ENCODE assay signal across 25 cellular contexts in the genomic region with DNA sequence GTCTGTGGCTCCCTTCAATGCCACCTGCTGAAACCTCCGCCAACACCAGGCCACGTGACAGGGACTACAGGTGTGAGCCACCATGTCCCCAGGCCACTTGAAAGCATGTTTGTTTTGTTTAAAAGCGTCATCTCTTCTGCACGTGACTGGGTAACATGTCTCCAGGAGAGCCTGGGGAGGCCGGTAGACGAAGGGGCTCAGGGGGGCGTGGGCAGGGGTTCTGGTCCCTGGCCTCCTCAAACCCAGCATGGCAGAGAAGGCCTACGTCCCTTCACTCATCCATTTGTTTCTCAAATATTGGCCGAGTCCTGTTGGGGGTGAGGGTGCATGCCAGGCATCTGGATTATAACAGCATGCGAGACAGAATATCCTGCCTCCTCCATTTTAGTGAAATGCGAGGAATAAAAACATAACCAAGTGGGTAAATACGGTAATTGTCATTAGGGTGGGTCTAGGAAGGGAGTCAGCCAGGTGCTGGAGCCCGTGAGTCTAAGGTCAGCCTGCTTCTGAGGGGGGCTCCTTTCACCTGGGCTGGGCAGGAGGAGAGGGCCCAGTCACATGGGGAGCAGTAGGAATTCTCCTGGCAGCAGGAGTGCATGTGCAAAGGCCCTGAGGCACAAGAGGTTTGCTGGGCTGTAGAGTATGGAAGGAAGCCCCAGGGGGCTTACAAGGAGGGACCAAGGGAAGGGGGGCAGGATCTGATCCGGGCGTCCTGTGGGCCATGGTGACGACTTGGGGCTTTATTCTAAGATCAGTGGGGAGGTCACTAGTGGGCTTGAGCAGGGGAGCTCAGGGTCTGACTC. TPM values are rescaled to one million over a fixed set of nuclear protein-coding genes. Genes with fewer than 3 reads are reported as not detected.
A peak's percentile ranks its signal among the peaks of the same experiment; 100 is the strongest.
DNase-seq lines count a peak whose midpoint lies in the region; ATAC-seq and TF ChIP-seq lines count a peak whose summit lies in the region.
"Had no signal": no experiment of that assay in that cellular context is flagged by ENCODE, and none has a peak within 500 bp of the region (broad histone marks: within the 10 kb centered on the region; RNA-seq: fewer than 3 reads in every experiment).

No MANE protein-coding gene starts in this region.

- H3K27ac ChIP-seq in sigmoid colon, result peak overlapping the region in 1 of 4 donors; percentile 85
- H3K27ac ChIP-seq: C4-2B had no signal

- intact Hi-C loops in Right ventricle myocardium inferior (cut with DNase I), result no loop called here
- intact Hi-C loops in cardiac septum (cut with DNase I), result no loop called here
- intact Hi-C loops in sigmoid colon (cut with DNase I), result loop anchor here (5.0 kb wide), 1 partner anchor 63 kb away; no protein-coding TSS in a partner anchor

- no peak overlapping the region for H3K27ac Mint-ChIP-seq in WTC11
- H3K27ac Mint-ChIP-seq: type B pancreatic cell had no signal

- 70 to 82% methylated on average over 16 of the region's 16 CpGs for WGBS in sigmoid colon, 2 donors

- no peak overlapping the region for H3K4me3 Mint-ChIP-seq in WTC11
- H3K4me3 Mint-ChIP-seq: type B pancreatic cell had no signal

- H3K4me1 Mint-ChIP-seq in WTC11, result peaks cover 18% of the 10 kb centered on the region

- no peak for ATAC-seq in Right ventricle myocardium inferior
- ATAC-seq in WTC11, result no peak
- ATAC-seq in HG03432 (IDR thresholded peaks at IDR 0.05; ENCODE audit: unreplicated experiment), result no peak
- no peak for ATAC-seq in GM19455 (IDR thresholded peaks at IDR 0.05; ENCODE audit: unreplicated experiment)
- no peak for ATAC-seq in esophagus mucosa
- ATAC-seq: HCT116; stimulated activated naive CD8-positive, alpha-beta T cell treated with anti-CD3 and anti-CD28 coated beads, Interleukin-15, Interleukin-2, amounts not matched to agents 100 U/mL and 50 U/mL, for 24 hours had no signal

- H3K27me3 ChIP-seq in sigmoid colon, result no peaks in the 10 kb centered on the region
- H3K27me3 ChIP-seq: ascending aorta, MG63, right atrium auricular region had no signal

- CTCF ChIA-PET in WTC11 (lab: Charles Lee), result interaction anchor here (0.9 to 2.0 kb wide), 2 partner anchors 24 to 208 kb away, joined by 3 to 9 read pairs; no protein-coding TSS in a partner anchor

- TF ChIP-seq EP300 in sigmoid colon (IDR thresholded peaks at IDR 0.05), result no peak

- H3K9me3 Mint-ChIP-seq in WTC11, result 0 out of 2 replicates have a peak, but pooled peaks cover 3% of the 10 kb centered on the region
- H3K9me3 Mint-ChIP-seq: type B pancreatic cell had no signal

- no peaks in the 10 kb centered on the region; the same call in 1 of the 2 replicates for H3K27me3 Mint-ChIP-seq in WTC11 (ENCODE audit: low read depth)

- H3K36me3 ChIP-seq in sigmoid colon, result no peaks in the 10 kb centered on the region
- H3K36me3 ChIP-seq: ascending aorta, MG63, right atrium auricular region had no signal

- no peak overlapping the region for H3K4me3 ChIP-seq in sigmoid colon
- H3K4me3 ChIP-seq: ascending aorta, MG63, right atrium auricular region had no signal

- H3K4me1 ChIP-seq in sigmoid colon, result peaks cover 0 to 34% (median 30%) of the 10 kb centered on the region in 4 donors

- no peaks in the 10 kb centered on the region for H3K9me3 ChIP-seq in sigmoid colon
- H3K9me3 ChIP-seq: ascending aorta, MG63, right atrium auricular region, SK-N-SH had no signal

- peak; percentile 39 for DNase-seq in Right ventricle myocardium inferior (ENCODE audit: missing footprints)
- DNase-seq in cardiac septum (ENCODE audit: low spot score), result no peak
- peak; percentile 39 for DNase-seq in NCI-H2107 treated with DMSO at 0.1 percent for 48 hours (lab: John Stamatoyannopoulos, UW; ENCODE audit: unreplicated experiment)
- DNase-seq in WTC11 (ENCODE audit: low spot score), result no peak
- no peak for DNase-seq in sigmoid colon
- DNase-seq: activated CD4-positive, alpha-beta T cell treated with anti-CD3 and anti-CD28 coated beads for 48 hours; activated naive CD4-positive, alpha-beta T cell; hippocampal formation; kidney; MG63; NCI-H524; SK-N-SH; stimulated activated naive CD8-positive, alpha-beta T cell treated with anti-CD3 and anti-CD28 coated beads, Interleukin-15, Interleukin-2, amounts not matched to agents 100 U/mL and 50 U/mL, for 24 hours had no signal

- no peak for TF ChIP-seq POLR2A in sigmoid colon (IDR thresholded peaks at IDR 0.05)

- no peaks in the 10 kb centered on the region for H3K36me3 Mint-ChIP-seq in WTC11
- H3K36me3 Mint-ChIP-seq: type B pancreatic cell had no signal

- POLR2A ChIA-PET in WTC11 (lab: Charles Lee), result no interaction called here

- TF ChIP-seq CTCF in WTC11 (IDR thresholded peaks at IDR 0.05) (no peak), sigmoid colon (IDR thresholded peaks at IDR 0.05) (no peak)

TF ChIP-seq in WTC11, 78 proteins besides CTCF, POLR2A, EP300 and RAD21:
- TF ChIP-seq, protein P1, sequence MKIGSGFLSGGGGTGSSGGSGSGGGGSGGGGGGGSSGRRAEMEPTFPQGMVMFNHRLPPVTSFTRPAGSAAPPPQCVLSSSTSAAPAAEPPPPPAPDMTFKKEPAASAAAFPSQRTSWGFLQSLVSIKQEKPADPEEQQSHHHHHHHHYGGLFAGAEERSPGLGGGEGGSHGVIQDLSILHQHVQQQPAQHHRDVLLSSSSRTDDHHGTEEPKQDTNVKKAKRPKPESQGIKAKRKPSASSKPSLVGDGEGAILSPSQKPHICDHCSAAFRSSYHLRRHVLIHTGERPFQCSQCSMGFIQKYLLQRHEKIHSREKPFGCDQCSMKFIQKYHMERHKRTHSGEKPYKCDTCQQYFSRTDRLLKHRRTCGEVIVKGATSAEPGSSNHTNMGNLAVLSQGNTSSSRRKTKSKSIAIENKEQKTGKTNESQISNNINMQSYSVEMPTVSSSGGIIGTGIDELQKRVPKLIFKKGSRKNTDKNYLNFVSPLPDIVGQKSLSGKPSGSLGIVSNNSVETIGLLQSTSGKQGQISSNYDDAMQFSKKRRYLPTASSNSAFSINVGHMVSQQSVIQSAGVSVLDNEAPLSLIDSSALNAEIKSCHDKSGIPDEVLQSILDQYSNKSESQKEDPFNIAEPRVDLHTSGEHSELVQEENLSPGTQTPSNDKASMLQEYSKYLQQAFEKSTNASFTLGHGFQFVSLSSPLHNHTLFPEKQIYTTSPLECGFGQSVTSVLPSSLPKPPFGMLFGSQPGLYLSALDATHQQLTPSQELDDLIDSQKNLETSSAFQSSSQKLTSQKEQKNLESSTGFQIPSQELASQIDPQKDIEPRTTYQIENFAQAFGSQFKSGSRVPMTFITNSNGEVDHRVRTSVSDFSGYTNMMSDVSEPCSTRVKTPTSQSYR (CRISPR knock-in tag; IDR thresholded peaks at IDR 0.05), result no peak
- TF ChIP-seq CREB1 (CRISPR knock-in tag; IDR thresholded peaks at IDR 0.05), result no peak
- TF ChIP-seq GTF2I (CRISPR knock-in tag; conservative IDR thresholded peaks at IDR 0.05), result peak; percentile 90

RNA-seq across cellular contexts. Expression of gene CIBAR2, which starts 26.8 kb away (rescaled TPM):
- total RNA-seq in Right ventricle myocardium inferior, result not detected
- total RNA-seq in cardiac septum, result not detected
- not detected in 3 replicates for total RNA-seq in WTC11 (2021)
- total RNA-seq in esophagus mucosa, result not detected
- not detected for total RNA-seq in sigmoid colon
- not detected for polyA plus RNA-seq in sigmoid colon
- total RNA-seq: A673, ascending aorta, fibroblast of villous mesenchyme, mesenteric fat pad, right atrium auricular region had no signal
- polyA plus RNA-seq: neural cell had no signal

Comparison
In these comparisons a context has a peak if more than half of its experiments do, and no peak if none do; other contexts are left out.
1. DNase-seq: peak in Right ventricle myocardium inferior (single experiment) and NCI-H2107 treated with DMSO at 0.1 percent for 48 hours (single experiment); none in cardiac septum (single experiment), WTC11 (single experiment) and sigmoid colon (single experiment).